18 cellular contexts compared by ENCODE assay signal in genomic region chr2:21822505-21822904, GRCh38.
A peak's percentile ranks its signal among the peaks of the same experiment; 100 is the strongest.
DNase-seq lines count a peak whose midpoint lies in the region; ATAC-seq lines count a peak whose summit lies in the region.
"Had no signal": no experiment of that assay in that cellular context is flagged by ENCODE, and none has a peak within 500 bp of the region (broad histone marks: within the 10 kb centered on the region; RNA-seq: fewer than 3 reads in every experiment).

No MANE protein-coding gene starts in this region.

- H3K4me1 ChIP-seq in trophoblast cell (ENCODE audit: control insufficient read depth in 1 of 2, insufficient read depth in 2 of 2, low read length in 2 of 2): no peaks in the 10 kb centered on the region
- H3K4me1 ChIP-seq: BE2C, Caco-2 had no signal

- H3K23ac ChIP-seq in trophoblast cell (ENCODE audit: low read length): no peak overlapping the region

- no peak for ATAC-seq in GM18868 (IDR thresholded peaks at IDR 0.05; ENCODE audit: unreplicated experiment)
- no peak for ATAC-seq in HG02610 (IDR thresholded peaks at IDR 0.05; ENCODE audit: unreplicated experiment)
- no peak for ATAC-seq in GM19023 (IDR thresholded peaks at IDR 0.05; ENCODE audit: unreplicated experiment)

- H3K27ac ChIP-seq in trophoblast cell (ENCODE audit: low read depth, low read length): no peak overlapping the region
- H3K27ac ChIP-seq: GM23248, HL-60 had no signal

- H4K8ac ChIP-seq in trophoblast cell (ENCODE audit: low read depth, low read length): no peak overlapping the region

- no peaks in the 10 kb centered on the region for H3K36me3 ChIP-seq in trophoblast cell (ENCODE audit: control insufficient read depth in 1 of 2, insufficient read depth in 2 of 2, low read length in 2 of 2)
- H3K36me3 ChIP-seq: BE2C had no signal

- H4K12ac ChIP-seq in trophoblast cell (ENCODE audit: low read depth, low read length): no peak overlapping the region

- H2BK120ac ChIP-seq in trophoblast cell (ENCODE audit: insufficient read depth, low read length, poor library complexity): no peak overlapping the region

- no peak overlapping the region for H3K14ac ChIP-seq in trophoblast cell (ENCODE audit: low read length)

- no peak overlapping the region for H2BK12ac ChIP-seq in trophoblast cell (ENCODE audit: low read length)

- H3K79me2 ChIP-seq in trophoblast cell (ENCODE audit: control insufficient read depth, insufficient read depth, low read length, poor library complexity): no peaks in the 10 kb centered on the region

- H3K79me1 ChIP-seq in trophoblast cell (ENCODE audit: low read length): no peaks in the 10 kb centered on the region

- H3K4ac ChIP-seq in trophoblast cell (ENCODE audit: low read depth, low read length): no peak overlapping the region

- DNase-seq in DMS 273 treated with DMSO at 0.1 percent for 48 hours (lab: John Stamatoyannopoulos, UW): peak; percentile 82
- peak; percentile 69 for DNase-seq in NCI-H2171 treated with DMSO at 0.1 percent for 48 hours (lab: John Stamatoyannopoulos, UW)
- peak; percentile 73 for DNase-seq in NCI-H82 (lab: John Stamatoyannopoulos, UW)
- DNase-seq in trophoblast cell: peak; percentile 31 to 74
- DNase-seq in NCI-H510A (lab: John Stamatoyannopoulos, UW): no peak
- DNase-seq: BE2C; Caco-2; CD8-positive, alpha-beta memory T cell; DMS79; EL; GM23248; H9; Kasumi-1; KBM-7 had no signal

- no peak overlapping the region for H3K4me2 ChIP-seq in trophoblast cell (ENCODE audit: low read length)

- no peak overlapping the region for H3K18ac ChIP-seq in trophoblast cell (ENCODE audit: low read length)

- no peak overlapping the region for H2AK5ac ChIP-seq in trophoblast cell (ENCODE audit: low read length)

- no peak overlapping the region for H3K9ac ChIP-seq in trophoblast cell (ENCODE audit: low read length)
- H3K9ac ChIP-seq: GM23248 had no signal

- H3K9me3 ChIP-seq in trophoblast cell (ENCODE audit: insufficient read depth, low read depth, low read length): no peaks in the 10 kb centered on the region
- H3K9me3 ChIP-seq: BE2C, Caco-2 had no signal

- no peak overlapping the region for H2BK5ac ChIP-seq in trophoblast cell (ENCODE audit: low read depth, low read length, poor library complexity)

- no peak overlapping the region for H4K91ac ChIP-seq in trophoblast cell (ENCODE audit: low read depth, low read length)

- H3K27me3 ChIP-seq in trophoblast cell (ENCODE audit: insufficient read depth, low read length): no peaks in the 10 kb centered on the region
- H3K27me3 ChIP-seq: BE2C had no signal

- WGBS in trophoblast cell (ENCODE audit: extremely low coverage, insufficient coverage, insufficient read length): no CpG with 5 or more reads among the region's 2 CpGs

- no peak overlapping the region for H2AFZ ChIP-seq in trophoblast cell (ENCODE audit: insufficient read depth, low read length, poor library complexity)
- H2AFZ ChIP-seq: GM23248 had no signal

- H3K4me3 ChIP-seq in trophoblast cell (ENCODE audit: low read depth, low read length): no peak overlapping the region
- H3K4me3 ChIP-seq: GM23248 had no signal
